In genomic region chr1:45521413-45522323, GRCh38 we compare ENCODE assay signal across 1 cellular context.
A peak's percentile ranks its signal among the peaks of the same experiment; 100 is the strongest.
TF ChIP-seq lines count a peak whose summit lies in the region.

Gene PRDX1 (minus strand): TSS chr1:45521884. CDS start chr1:45519043, 2,841 bp downstream.

TF ChIP-seq in HepG2, 621 proteins besides CTCF, POLR2A, EP300 and RAD21 (continued from another document and continues in another):
- TF ChIP-seq ZNF281 (CRISPR knock-in tag; IDR thresholded peaks at IDR 0.05; ENCODE audit: borderline replicate concordance): peak; percentile 75; the same call in 1 of the 2 replicates
- 0 out of 2 replicates have a peak, but pooled peaks have one; percentile 27 for TF ChIP-seq ELK4 (CRISPR knock-in tag; IDR thresholded peaks at IDR 0.05; ENCODE audit: borderline replicate concordance)
- TF ChIP-seq ZFP91 (CRISPR knock-in tag; IDR thresholded peaks at IDR 0.05; ENCODE audit: borderline replicate concordance): peak; percentile 95
- TF ChIP-seq ZC3H4 (CRISPR knock-in tag; IDR thresholded peaks at IDR 0.05; ENCODE audit: borderline replicate concordance): peak; percentile 76; the same call in 1 of the 2 replicates
- TF ChIP-seq CAMTA2 (CRISPR knock-in tag; IDR thresholded peaks at IDR 0.05; ENCODE audit: borderline replicate concordance): peak; percentile 80
- TF ChIP-seq IRX3 (CRISPR knock-in tag; IDR thresholded peaks at IDR 0.05; ENCODE audit: borderline replicate concordance, low read depth): peak; percentile 72
- 0 out of 2 replicates have a peak, but pooled peaks have one; percentile 7 for TF ChIP-seq ZNF550 (CRISPR knock-in tag; IDR thresholded peaks at IDR 0.05; ENCODE audit: borderline replicate concordance)
- peak; percentile 55; the same call in 1 of the 2 replicates for TF ChIP-seq ZNF629 (CRISPR knock-in tag; conservative IDR thresholded peaks at IDR 0.05)
- TF ChIP-seq KAT7 (CRISPR knock-in tag; IDR thresholded peaks at IDR 0.05; ENCODE audit: borderline replicate concordance): peak; percentile 92; the same call in 1 of the 2 replicates
- peak; percentile 97 for TF ChIP-seq SAP130 (CRISPR knock-in tag; IDR thresholded peaks at IDR 0.05; ENCODE audit: low read depth)
- TF ChIP-seq TEAD3 (CRISPR knock-in tag; optimal IDR thresholded peaks at IDR 0.05; ENCODE audit: borderline replicate concordance): peak; percentile 78
- TF ChIP-seq ZNF44 (CRISPR knock-in tag; IDR thresholded peaks at IDR 0.05): 0 out of 2 replicates have a peak, but pooled peaks have one; percentile 54
- no peak for TF ChIP-seq PCBP2 (optimal IDR thresholded peaks at IDR 0.05; ENCODE audit: low read depth, low read length, poor library complexity, severe bottlenecking)
- peak; percentile 73; the same call in 1 of the 2 replicates for TF ChIP-seq ZBTB33 (CRISPR knock-in tag; IDR thresholded peaks at IDR 0.05)
- peak; percentile 37; the same call in 1 of the 2 replicates for TF ChIP-seq ZNF263 (CRISPR knock-in tag; IDR thresholded peaks at IDR 0.05)
- TF ChIP-seq HINFP (CRISPR knock-in tag; IDR thresholded peaks at IDR 0.05; ENCODE audit: low read depth): peak; percentile 87; the same call in 1 of the 2 replicates
- no peak; the same call in 1 of the 2 replicates for TF ChIP-seq AHDC1 (CRISPR knock-in tag; IDR thresholded peaks at IDR 0.05; ENCODE audit: borderline replicate concordance)
- no peak; the same call in 1 of the 2 replicates for TF ChIP-seq MNT (IDR thresholded peaks at IDR 0.05)
- TF ChIP-seq KDM6A (CRISPR knock-in tag; IDR thresholded peaks at IDR 0.05; ENCODE audit: low read depth): peak; percentile 36; the same call in 1 of the 2 replicates
- TF ChIP-seq GLI4 (CRISPR knock-in tag; IDR thresholded peaks at IDR 0.05; ENCODE audit: borderline replicate concordance): peak; percentile 35; the same call in 1 of the 2 replicates
- peak; percentile 91 for TF ChIP-seq IRF2 (CRISPR knock-in tag; IDR thresholded peaks at IDR 0.05)
- 0 out of 2 replicates have a peak, but pooled peaks have one; percentile 45 for TF ChIP-seq BRD4 (CRISPR knock-in tag; IDR thresholded peaks at IDR 0.05)
- peak; percentile 71; the same call in 1 of the 2 replicates for TF ChIP-seq ARNTL (CRISPR knock-in tag; IDR thresholded peaks at IDR 0.05)
- no peak for TF ChIP-seq PLRG1 (conservative IDR thresholded peaks at IDR 0.05)
- no peak for TF ChIP-seq PAF1 (CRISPR knock-in tag; IDR thresholded peaks at IDR 0.05)
- TF ChIP-seq PAXIP1 (CRISPR knock-in tag; conservative IDR thresholded peaks at IDR 0.05): peak; percentile 76
- TF ChIP-seq ZNF382 (CRISPR knock-in tag; IDR thresholded peaks at IDR 0.05; ENCODE audit: borderline replicate concordance): no peak
- peak; percentile 97 for TF ChIP-seq SIN3A (IDR thresholded peaks at IDR 0.05; ENCODE audit: borderline replicate concordance, low read depth, low read length)
- TF ChIP-seq EED (CRISPR knock-in tag; IDR thresholded peaks at IDR 0.05): no peak
- peak; percentile 99 for TF ChIP-seq NFE2 (CRISPR knock-in tag; IDR thresholded peaks at IDR 0.05)
- peak; percentile 88; the same call in 1 of the 2 replicates for TF ChIP-seq ZNF124 (CRISPR knock-in tag; IDR thresholded peaks at IDR 0.05)
- TF ChIP-seq TOPORS (CRISPR knock-in tag; IDR thresholded peaks at IDR 0.05): peak; percentile 73; the same call in 1 of the 2 replicates
- peak; percentile 93 for TF ChIP-seq GATA4 (IDR thresholded peaks at IDR 0.05; ENCODE audit: borderline replicate concordance, low read depth)
- TF ChIP-seq ZSCAN12 (CRISPR knock-in tag; IDR thresholded peaks at IDR 0.05): no peak
- 0 out of 2 replicates have a peak, but pooled peaks have one; percentile 65 for TF ChIP-seq DDIT3 (CRISPR knock-in tag; IDR thresholded peaks at IDR 0.05)
- peak; percentile 83; the same call in 1 of the 2 replicates for TF ChIP-seq ZNF317 (CRISPR knock-in tag; IDR thresholded peaks at IDR 0.05)
- TF ChIP-seq ZNF234 (CRISPR knock-in tag; conservative IDR thresholded peaks at IDR 0.05): 0 out of 2 replicates have a peak, but pooled peaks have one; percentile 88
